In the genomic region with DNA sequence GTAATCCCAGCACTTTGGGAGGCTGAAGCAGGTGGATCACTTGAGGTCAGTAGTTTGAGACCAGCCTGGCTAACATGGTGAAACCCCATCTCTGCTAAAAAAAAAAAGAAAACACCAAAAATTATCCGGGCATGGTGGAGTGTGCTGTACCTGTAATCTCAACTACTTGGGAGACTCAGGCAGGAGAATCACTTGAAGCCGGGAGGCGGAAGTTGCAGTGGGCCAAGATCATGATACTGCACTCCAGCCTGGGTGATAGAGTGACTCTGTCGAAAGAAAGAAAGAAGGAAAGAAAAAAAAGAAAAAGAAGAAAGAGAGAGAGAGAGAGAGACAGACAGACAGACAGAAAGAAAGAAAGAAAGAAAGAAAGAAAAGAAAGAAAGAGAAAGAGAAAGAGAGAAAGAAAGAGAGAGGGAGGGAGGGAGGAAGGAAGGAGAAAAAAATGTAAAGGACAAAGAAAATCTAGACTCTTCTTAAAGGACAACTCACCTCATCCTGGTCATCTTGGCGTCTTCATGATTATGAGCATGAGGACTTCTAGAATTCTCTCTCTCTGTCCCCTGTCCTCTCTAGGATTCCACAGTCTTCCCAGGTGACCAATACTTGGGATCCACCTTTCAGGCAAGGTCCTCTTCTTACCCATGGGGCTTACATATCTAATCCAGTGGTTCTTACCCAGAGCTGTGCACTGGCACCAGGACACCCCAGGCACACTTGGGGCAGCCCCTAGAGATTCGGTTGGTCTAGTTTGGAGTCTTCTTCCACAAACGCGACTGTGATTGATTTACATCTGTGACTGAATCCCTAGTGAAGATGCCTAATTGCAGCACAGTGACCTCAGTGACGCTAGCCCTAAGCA, we compare ENCODE assay signal across 30 cellular contexts.
"Had no signal": no experiment of that assay in that cellular context is flagged by ENCODE, and none has a peak within 500 bp of the region (broad histone marks: within the 10 kb centered on the region; RNA-seq: fewer than 3 reads in every experiment).

No MANE protein-coding gene starts in this region.

- H3K9ac ChIP-seq: neural progenitor cell had no signal

- H3K9me3 ChIP-seq: left lung, neutrophil, ovary, suprapubic skin, thoracic aorta, transverse colon, upper lobe of right lung, uterus had no signal

- FAIRE-seq: keratinocyte had no signal

- H3K4me1 Mint-ChIP-seq: natural killer cell, neural progenitor cell had no signal

- H2AFZ ChIP-seq: neural progenitor cell had no signal

- H3K4me3 Mint-ChIP-seq: mesothelial cell of epicardium; naive B cell; natural killer cell; nephron progenitor cell; neural progenitor cell; stimulated activated naive CD8-positive, alpha-beta T cell treated with anti-CD3 and anti-CD28 coated beads, Interleukin-15, Interleukin-2, amounts not matched to agents 100 ng/mL and 50 ng/mL, for 24 hours had no signal

- H3K9me3 Mint-ChIP-seq: mesothelial cell of epicardium; naive B cell; natural killer cell; nephron progenitor cell; neural progenitor cell; stimulated activated naive CD8-positive, alpha-beta T cell treated with anti-CD3 and anti-CD28 coated beads, Interleukin-15, Interleukin-2, amounts not matched to agents 100 ng/mL and 50 ng/mL, for 24 hours had no signal

- H3K4me3 ChIP-seq: left lung, lung, neural progenitor cell, ovary, skin epidermis, suprapubic skin, thoracic aorta, transverse colon, upper lobe of right lung, uterus had no signal

- DNase-seq: hippocampal formation; left colon; left lung; mesendoderm; naive B cell; natural killer cell; nephron progenitor cell; occipital lobe; ovary; retina; right cardiac atrium; stimulated activated CD4-positive, alpha-beta T cell treated with anti-CD3 and anti-CD28 coated beads, Interleukin-12 subunit alpha, Interleukin-12 subunit beta, amount 100 ng/mL, for 4 hours; stimulated activated CD4-positive, alpha-beta T cell treated with anti-CD3 and anti-CD28 coated beads, Interleukin-15, amount 100 ng/mL, for 24 hours; stimulated activated CD4-positive, alpha-beta T cell treated with anti-CD3 and anti-CD28 coated beads, Interleukin-2, amount 100 ng/mL, for 24 hours; stimulated activated CD4-positive, alpha-beta T cell treated with anti-CD3 and anti-CD28 coated beads, Interleukin-4, amount 100 ng/mL, for 1 hour; stimulated activated naive CD4-positive, alpha-beta T cell; transverse colon; upper lobe of right lung; uterus had no signal

- H3K36me3 Mint-ChIP-seq: mesothelial cell of epicardium, naive B cell, natural killer cell, neural progenitor cell had no signal

- H3K27ac Mint-ChIP-seq: mesothelial cell of epicardium; naive B cell; natural killer cell; nephron progenitor cell; neural progenitor cell; progenitor cell of endocrine pancreas; stimulated activated naive CD8-positive, alpha-beta T cell treated with anti-CD3 and anti-CD28 coated beads, Interleukin-15, Interleukin-2, amounts not matched to agents 100 ng/mL and 50 ng/mL, for 24 hours had no signal

- H3K36me3 ChIP-seq: left lung, neural progenitor cell, neutrophil, ovary, suprapubic skin, thoracic aorta, transverse colon, upper lobe of right lung, uterus had no signal

- ATAC-seq: left colon, left lung, natural killer cell, right cardiac atrium, sciatic nerve, upper lobe of right lung had no signal

- H3K4me2 ChIP-seq: neural progenitor cell had no signal

- H3K4me1 ChIP-seq: left lung, neural progenitor cell, suprapubic skin, transverse colon, upper lobe of right lung, uterus had no signal

- H3K27ac ChIP-seq: left lung, neural progenitor cell, neutrophil, ovary, skin epidermis, suprapubic skin, thoracic aorta, transverse colon, upper lobe of right lung, uterus had no signal

- H3K27me3 ChIP-seq: left lung, neural progenitor cell, ovary, suprapubic skin, transverse colon, upper lobe of right lung, uterus had no signal
